Comparison of ENCODE assay signal across 2 cellular contexts in genomic region chr3:37853691-37854413, GRCh38.
TF ChIP-seq lines count a peak whose summit lies in the region.

No MANE protein-coding gene starts in this region.

TF ChIP-seq in H1, 55 proteins besides CTCF, POLR2A, EP300 and RAD21:
- TF ChIP-seq CBX5 (IDR thresholded peaks at IDR 0.05; ENCODE audit: low read depth, low read length) (no peak), TAF7 (optimal IDR thresholded peaks at IDR 0.05; ENCODE audit: borderline replicate concordance, low read depth, low read length) (no peak), FOSL1 (IDR thresholded peaks at IDR 0.05; ENCODE audit: insufficient read depth, low read depth, low read length) (no peak), CEBPB (IDR thresholded peaks at IDR 0.05; ENCODE audit: low read depth, low read length) (no peak), CBX8 (IDR thresholded peaks at IDR 0.05; ENCODE audit: borderline replicate concordance, low read depth, low read length) (no peak), GABPA (IDR thresholded peaks at IDR 0.05; ENCODE audit: borderline replicate concordance, insufficient read depth, low read length) (no peak)

TF ChIP-seq in HepG2, 621 proteins besides CTCF, POLR2A, EP300 and RAD21:
- TF ChIP-seq ZNF709 (CRISPR knock-in tag; IDR thresholded peaks at IDR 0.05): no peak
- TF ChIP-seq EZH2 (conservative IDR thresholded peaks at IDR 0.05; ENCODE audit: low read depth, low read length): no peak
- no peak for TF ChIP-seq ZNF572 (CRISPR knock-in tag; IDR thresholded peaks at IDR 0.05)
- no peak for TF ChIP-seq ZNF652 (CRISPR knock-in tag; IDR thresholded peaks at IDR 0.05; ENCODE audit: borderline replicate concordance, low read depth)
- TF ChIP-seq SNRNP70 (IDR thresholded peaks at IDR 0.05; ENCODE audit: low read depth, low read length): no peak
- TF ChIP-seq DBP (CRISPR knock-in tag; IDR thresholded peaks at IDR 0.05; ENCODE audit: not compliant biosample characterization): no peak
